ENCODE assay signal across 34 cellular contexts in the genomic region with DNA sequence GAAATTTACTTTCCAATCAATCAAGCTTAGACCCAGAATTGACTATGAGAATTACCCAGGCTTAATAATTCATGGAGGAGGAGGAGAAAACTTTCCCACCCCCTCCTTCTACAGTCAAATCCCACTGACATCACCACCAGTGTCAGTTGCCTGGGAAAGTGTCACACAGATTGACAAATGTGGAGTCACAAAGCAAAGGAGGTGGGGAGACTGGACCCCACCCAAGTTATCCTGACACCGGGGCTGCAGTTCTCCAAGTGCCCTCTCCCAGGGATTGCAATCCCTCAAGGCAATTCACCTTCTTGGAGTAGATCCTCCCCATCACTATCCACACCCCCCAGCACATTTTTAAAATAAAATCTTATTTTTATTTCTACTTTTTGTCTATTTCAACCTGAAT.
"Had no signal": no experiment of that assay in that cellular context is flagged by ENCODE, and none has a peak within 500 bp of the region (broad histone marks: within the 10 kb centered on the region; RNA-seq: fewer than 3 reads in every experiment).

No MANE protein-coding gene starts in this region.

- H3K9me3 ChIP-seq: body of pancreas, breast epithelium had no signal

- H3K4me1 ChIP-seq: body of pancreas, breast epithelium had no signal

- ATAC-seq: activated CD4-positive, alpha-beta T cell treated with anti-CD3 and anti-CD28 coated beads for 36 hours; activated CD4-positive, CD25-positive, alpha-beta regulatory T cell treated with anti-CD3 and anti-CD28 coated beads, Interleukin-2, amount 50 U/mL, for 24 hours; activated CD8-positive, alpha-beta memory T cell treated with anti-CD3 and anti-CD28 coated beads, Interleukin-2, amount 10 ng/mL, durations not matched to agents 7 days and 5 days; activated CD8-positive, alpha-beta T cell treated with anti-CD3 and anti-CD28 coated beads, Interleukin-2, amount 10 ng/mL, durations not matched to agents 7 days and 5 days; activated naive CD8-positive, alpha-beta T cell treated with anti-CD3 and anti-CD28 coated beads, Interleukin-2, amount 50 U/mL, for 24 hours; body of pancreas had no signal

- H3K27me3 Mint-ChIP-seq: activated CD4-positive, alpha-beta memory T cell treated with anti-CD3 and anti-CD28 coated beads, Interleukin-2, amount 10 ng/mL, durations not matched to agents 7 days and 5 days; activated CD4-positive, alpha-beta T cell treated with anti-CD3 and anti-CD28 coated beads for 36 hours; activated CD4-positive, alpha-beta T cell treated with anti-CD3 and anti-CD28 coated beads, Interleukin-2, amount 10 ng/mL, durations not matched to agents 7 days and 5 days; activated CD8-positive, alpha-beta memory T cell treated with anti-CD3 and anti-CD28 coated beads, Interleukin-2, amount 10 ng/mL, durations not matched to agents 7 days and 5 days; activated naive CD4-positive, alpha-beta T cell treated with anti-CD3 and anti-CD28 coated beads, Interleukin-2, amount 10 ng/mL, durations not matched to agents 7 days and 5 days; activated naive CD4-positive, alpha-beta T cell treated with anti-CD3 and anti-CD28 coated beads, Interleukin-2, amount 50 U/mL, for 24 hours; activated naive CD8-positive, alpha-beta T cell; activated naive CD8-positive, alpha-beta T cell treated with anti-CD3 and anti-CD28 coated beads, Interleukin-2, amount 10 ng/mL, durations not matched to agents 7 days and 5 days; activated T-cell treated with anti-CD3 and anti-CD28 coated beads, Interleukin-2, amount 50 U/mL, for 24 hours had no signal

- H3K27me3 ChIP-seq: body of pancreas, brain microvascular endothelial cell, breast epithelium had no signal

- DNase-seq: activated CD4-positive, alpha-beta memory T cell treated with anti-CD3 and anti-CD28 coated beads, Interleukin-2, amount 10 ng/mL, durations not matched to agents 7 days and 5 days; activated CD4-positive, alpha-beta T cell treated with anti-CD3 and anti-CD28 coated beads for 1 hour; activated CD4-positive, alpha-beta T cell treated with anti-CD3 and anti-CD28 coated beads for 36 hours; activated CD4-positive, alpha-beta T cell treated with anti-CD3 and anti-CD28 coated beads for 48 hours; activated CD4-positive, alpha-beta T cell treated with anti-CD3 and anti-CD28 coated beads, Interleukin-2, amount 10 ng/mL, durations not matched to agents 7 days and 5 days; activated CD4-positive, alpha-beta T cell treated with anti-CD3 and anti-CD28 coated beads, Interleukin-2, amount 50 U/mL, for 48 hours; activated CD4-positive, CD25-positive, alpha-beta regulatory T cell; activated CD8-positive, alpha-beta memory T cell treated with anti-CD3 and anti-CD28 coated beads for 24 hours; activated CD8-positive, alpha-beta memory T cell treated with anti-CD3 and anti-CD28 coated beads, Interleukin-2, amount 10 ng/mL, durations not matched to agents 7 days and 5 days; activated CD8-positive, alpha-beta memory T cell treated with anti-CD3 and anti-CD28 coated beads, Interleukin-2, amount 50 U/mL, for 48 hours; activated CD8-positive, alpha-beta T cell treated with anti-CD3 and anti-CD28 coated beads, Interleukin-2, amount 10 ng/mL, durations not matched to agents 7 days and 5 days; activated effector memory CD4-positive, alpha-beta T cell treated with Interleukin-2 at 50 U/mL for 16 hours; activated gamma-delta T cell; activated naive CD4-positive, alpha-beta T cell treated with anti-CD3 and anti-CD28 coated beads, Interleukin-2, amount 10 ng/mL, durations not matched to agents 7 days and 5 days; activated naive CD4-positive, alpha-beta T cell treated with Interleukin-2 at 50 U/mL for 16 hours; activated naive CD8-positive, alpha-beta T cell treated with anti-CD3 and anti-CD28 coated beads, Interleukin-2, amount 10 ng/mL, durations not matched to agents 7 days and 5 days; activated naive CD8-positive, alpha-beta T cell treated with anti-CD3 and anti-CD28 coated beads, Interleukin-2, amount 50 U/mL, for 24 hours; activated T-cell treated with anti-CD3 and anti-CD28 coated beads, Interleukin-2, amount 50 U/mL, for 24 hours; activated T-cell treated with anti-CD3 and anti-CD28 coated beads, Interleukin-2, amount 50 U/mL, for 48 hours; amygdala; anterior cingulate cortex; body of pancreas; brain microvascular endothelial cell; central memory CD4-positive, alpha-beta T cell; T-helper 2 cell; T-helper 9 cell had no signal

- H3K9me3 Mint-ChIP-seq: activated naive CD4-positive, alpha-beta T cell treated with anti-CD3 and anti-CD28 coated beads, Interleukin-2, amount 50 U/mL, for 24 hours; activated naive CD8-positive, alpha-beta T cell treated with anti-CD3 and anti-CD28 coated beads, Interleukin-2, amount 10 ng/mL, durations not matched to agents 7 days and 5 days; activated naive CD8-positive, alpha-beta T cell treated with anti-CD3 and anti-CD28 coated beads, Interleukin-2, amount 50 U/mL, for 24 hours; activated T-helper 2 cell treated with anti-CD3 and anti-CD28 coated beads, Interferon-gamma antibody, Interleukin-2, Interleukin-4, amounts not matched to agents 10 μg/mL and 5 μg/mL and 100 μg/mL, durations not matched to agents 14 hours and 24 hours and 36 hours; T-helper 1 cell treated with Interleukin-12 subunit alpha and Interleukin-12 subunit beta and Interleukin-4 antibody, amounts not matched to agents 30 μg/mL and 1 μg/mL, for 36 hours had no signal

- H3K27ac ChIP-seq: body of pancreas, brain microvascular endothelial cell, breast epithelium, VCaP had no signal

- H3K4me3 Mint-ChIP-seq: activated CD4-positive, alpha-beta memory T cell treated with anti-CD3 and anti-CD28 coated beads, Interleukin-2, amount 10 ng/mL, durations not matched to agents 7 days and 5 days; activated CD4-positive, alpha-beta T cell treated with anti-CD3 and anti-CD28 coated beads for 36 hours; activated CD4-positive, alpha-beta T cell treated with anti-CD3 and anti-CD28 coated beads, Interleukin-2, amount 10 ng/mL, durations not matched to agents 7 days and 5 days; activated CD8-positive, alpha-beta memory T cell treated with anti-CD3 and anti-CD28 coated beads, Interleukin-2, amount 10 ng/mL, durations not matched to agents 7 days and 5 days; activated CD8-positive, alpha-beta T cell treated with anti-CD3 and anti-CD28 coated beads, Interleukin-2, amount 10 ng/mL, durations not matched to agents 7 days and 5 days; activated naive CD4-positive, alpha-beta T cell treated with anti-CD3 and anti-CD28 coated beads, Interleukin-2, amount 10 ng/mL, durations not matched to agents 7 days and 5 days; activated naive CD4-positive, alpha-beta T cell treated with anti-CD3 and anti-CD28 coated beads, Interleukin-2, amount 50 U/mL, for 24 hours; activated naive CD8-positive, alpha-beta T cell; activated naive CD8-positive, alpha-beta T cell treated with anti-CD3 and anti-CD28 coated beads, Interleukin-2, amount 10 ng/mL, durations not matched to agents 7 days and 5 days; activated naive CD8-positive, alpha-beta T cell treated with anti-CD3 and anti-CD28 coated beads, Interleukin-2, amount 50 U/mL, for 24 hours; activated T-cell treated with anti-CD3 and anti-CD28 coated beads, Interleukin-2, amount 50 U/mL, for 24 hours; T-helper 1 cell treated with Interleukin-12 subunit alpha and Interleukin-12 subunit beta and Interleukin-4 antibody, amounts not matched to agents 30 μg/mL and 1 μg/mL, for 36 hours; T-helper 2 cell treated with Interferon-gamma antibody and Interleukin-4, amounts not matched to agents 5 μg/mL and 100 μg/mL, for 36 hours had no signal

- H3K4me3 ChIP-seq: body of pancreas, breast epithelium had no signal

- H3K36me3 Mint-ChIP-seq: activated CD8-positive, alpha-beta memory T cell treated with anti-CD3 and anti-CD28 coated beads, Interleukin-2, amount 10 ng/mL, durations not matched to agents 7 days and 5 days; activated naive CD4-positive, alpha-beta T cell treated with anti-CD3 and anti-CD28 coated beads, Interleukin-2, amount 10 ng/mL, durations not matched to agents 7 days and 5 days; activated naive CD4-positive, alpha-beta T cell treated with anti-CD3 and anti-CD28 coated beads, Interleukin-2, amount 50 U/mL, for 24 hours; activated naive CD8-positive, alpha-beta T cell; activated naive CD8-positive, alpha-beta T cell treated with anti-CD3 and anti-CD28 coated beads, Interleukin-2, amount 10 ng/mL, durations not matched to agents 7 days and 5 days had no signal

- H3K4me1 Mint-ChIP-seq: activated CD4-positive, alpha-beta memory T cell treated with anti-CD3 and anti-CD28 coated beads, Interleukin-2, amount 10 ng/mL, durations not matched to agents 7 days and 5 days; activated CD4-positive, alpha-beta T cell treated with anti-CD3 and anti-CD28 coated beads for 36 hours; activated CD4-positive, alpha-beta T cell treated with anti-CD3 and anti-CD28 coated beads, Interleukin-2, amount 10 ng/mL, durations not matched to agents 7 days and 5 days; activated CD8-positive, alpha-beta memory T cell treated with anti-CD3 and anti-CD28 coated beads, Interleukin-2, amount 10 ng/mL, durations not matched to agents 7 days and 5 days; activated naive CD4-positive, alpha-beta T cell treated with anti-CD3 and anti-CD28 coated beads, Interleukin-2, amount 10 ng/mL, durations not matched to agents 7 days and 5 days; activated naive CD4-positive, alpha-beta T cell treated with anti-CD3 and anti-CD28 coated beads, Interleukin-2, amount 50 U/mL, for 24 hours; activated naive CD8-positive, alpha-beta T cell treated with anti-CD3 and anti-CD28 coated beads, Interleukin-2, amount 10 ng/mL, durations not matched to agents 7 days and 5 days; activated naive CD8-positive, alpha-beta T cell treated with anti-CD3 and anti-CD28 coated beads, Interleukin-2, amount 50 U/mL, for 24 hours had no signal

- H3K36me3 ChIP-seq: brain microvascular endothelial cell, breast epithelium had no signal

- H3K27ac Mint-ChIP-seq: activated CD4-positive, alpha-beta memory T cell treated with anti-CD3 and anti-CD28 coated beads, Interleukin-2, amount 10 ng/mL, durations not matched to agents 7 days and 5 days; activated CD4-positive, alpha-beta T cell treated with anti-CD3 and anti-CD28 coated beads for 36 hours; activated CD4-positive, alpha-beta T cell treated with anti-CD3 and anti-CD28 coated beads, Interleukin-2, amount 10 ng/mL, durations not matched to agents 7 days and 5 days; activated CD8-positive, alpha-beta memory T cell treated with anti-CD3 and anti-CD28 coated beads, Interleukin-2, amount 10 ng/mL, durations not matched to agents 7 days and 5 days; activated CD8-positive, alpha-beta T cell treated with anti-CD3 and anti-CD28 coated beads, Interleukin-2, amount 10 ng/mL, durations not matched to agents 7 days and 5 days; activated naive CD4-positive, alpha-beta T cell treated with anti-CD3 and anti-CD28 coated beads, Interleukin-2, amount 10 ng/mL, durations not matched to agents 7 days and 5 days; activated naive CD4-positive, alpha-beta T cell treated with anti-CD3 and anti-CD28 coated beads, Interleukin-2, amount 50 U/mL, for 24 hours; activated naive CD8-positive, alpha-beta T cell; activated naive CD8-positive, alpha-beta T cell treated with anti-CD3 and anti-CD28 coated beads, Interleukin-2, amount 10 ng/mL, durations not matched to agents 7 days and 5 days; activated naive CD8-positive, alpha-beta T cell treated with anti-CD3 and anti-CD28 coated beads, Interleukin-2, amount 50 U/mL, for 24 hours; activated T-cell treated with anti-CD3 and anti-CD28 coated beads, Interleukin-2, amount 50 U/mL, for 24 hours; activated T-helper 2 cell treated with anti-CD3 and anti-CD28 coated beads, Interferon-gamma antibody, Interleukin-2, Interleukin-4, amounts not matched to agents 10 μg/mL and 5 μg/mL and 100 μg/mL, durations not matched to agents 14 hours and 24 hours and 36 hours; T-helper 1 cell treated with Interleukin-12 subunit alpha and Interleukin-12 subunit beta and Interleukin-4 antibody, amounts not matched to agents 30 μg/mL and 1 μg/mL, for 36 hours; T-helper 2 cell treated with Interferon-gamma antibody and Interleukin-4, amounts not matched to agents 5 μg/mL and 100 μg/mL, for 36 hours had no signal
